Comparison of ENCODE assay signal across 1 cellular context in the genomic region with DNA sequence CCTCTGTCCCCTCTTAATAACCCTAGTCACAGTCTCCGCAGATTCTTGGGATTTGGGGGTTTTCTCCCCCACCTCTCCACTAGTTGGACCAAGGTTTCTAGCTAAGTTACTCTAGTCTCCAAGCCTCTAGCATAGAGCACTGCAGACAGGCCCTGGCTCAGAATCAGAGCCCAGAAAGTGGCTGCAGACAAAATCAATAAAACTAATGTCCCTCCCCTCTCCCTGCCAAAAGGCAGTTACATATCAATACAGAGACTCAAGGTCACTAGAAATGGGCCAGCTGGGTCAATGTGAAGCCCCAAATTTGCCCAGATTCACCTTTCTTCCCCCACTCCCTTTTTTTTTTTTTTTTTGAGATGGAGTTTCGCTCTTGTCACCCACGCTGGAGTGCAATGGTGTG.
TF ChIP-seq lines count a peak whose summit lies in the region.

No MANE protein-coding gene starts in this region.

TF ChIP-seq in HepG2, 621 proteins besides CTCF, POLR2A, EP300 and RAD21:
- TF ChIP-seq KAT2B (IDR thresholded peaks at IDR 0.05; ENCODE audit: borderline replicate concordance, low read depth, low read length) (peak; percentile 46; the same call in 1 of the 2 replicates), ZFP37 (CRISPR knock-in tag; IDR thresholded peaks at IDR 0.05; ENCODE audit: borderline replicate concordance) (no peak), TOE1 (CRISPR knock-in tag; IDR thresholded peaks at IDR 0.05) (no peak), MED1 (CRISPR knock-in tag; IDR thresholded peaks at IDR 0.05) (no peak), ZNF740 (CRISPR knock-in tag; IDR thresholded peaks at IDR 0.05) (no peak), CHCHD3 (CRISPR knock-in tag; IDR thresholded peaks at IDR 0.05) (no peak), ZNF709 (CRISPR knock-in tag; IDR thresholded peaks at IDR 0.05) (no peak), ONECUT2 (CRISPR knock-in tag; IDR thresholded peaks at IDR 0.05) (peak; percentile 74), IRF2 (CRISPR knock-in tag; IDR thresholded peaks at IDR 0.05) (no peak), ZNF20 (CRISPR knock-in tag; IDR thresholded peaks at IDR 0.05) (no peak)
- TF ChIP-seq, protein P1, sequence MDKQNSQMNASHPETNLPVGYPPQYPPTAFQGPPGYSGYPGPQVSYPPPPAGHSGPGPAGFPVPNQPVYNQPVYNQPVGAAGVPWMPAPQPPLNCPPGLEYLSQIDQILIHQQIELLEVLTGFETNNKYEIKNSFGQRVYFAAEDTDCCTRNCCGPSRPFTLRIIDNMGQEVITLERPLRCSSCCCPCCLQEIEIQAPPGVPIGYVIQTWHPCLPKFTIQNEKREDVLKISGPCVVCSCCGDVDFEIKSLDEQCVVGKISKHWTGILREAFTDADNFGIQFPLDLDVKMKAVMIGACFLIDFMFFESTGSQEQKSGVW (CRISPR knock-in tag; IDR thresholded peaks at IDR 0.05; ENCODE audit: borderline replicate concordance) = no peak
- TF ChIP-seq, protein P2, sequence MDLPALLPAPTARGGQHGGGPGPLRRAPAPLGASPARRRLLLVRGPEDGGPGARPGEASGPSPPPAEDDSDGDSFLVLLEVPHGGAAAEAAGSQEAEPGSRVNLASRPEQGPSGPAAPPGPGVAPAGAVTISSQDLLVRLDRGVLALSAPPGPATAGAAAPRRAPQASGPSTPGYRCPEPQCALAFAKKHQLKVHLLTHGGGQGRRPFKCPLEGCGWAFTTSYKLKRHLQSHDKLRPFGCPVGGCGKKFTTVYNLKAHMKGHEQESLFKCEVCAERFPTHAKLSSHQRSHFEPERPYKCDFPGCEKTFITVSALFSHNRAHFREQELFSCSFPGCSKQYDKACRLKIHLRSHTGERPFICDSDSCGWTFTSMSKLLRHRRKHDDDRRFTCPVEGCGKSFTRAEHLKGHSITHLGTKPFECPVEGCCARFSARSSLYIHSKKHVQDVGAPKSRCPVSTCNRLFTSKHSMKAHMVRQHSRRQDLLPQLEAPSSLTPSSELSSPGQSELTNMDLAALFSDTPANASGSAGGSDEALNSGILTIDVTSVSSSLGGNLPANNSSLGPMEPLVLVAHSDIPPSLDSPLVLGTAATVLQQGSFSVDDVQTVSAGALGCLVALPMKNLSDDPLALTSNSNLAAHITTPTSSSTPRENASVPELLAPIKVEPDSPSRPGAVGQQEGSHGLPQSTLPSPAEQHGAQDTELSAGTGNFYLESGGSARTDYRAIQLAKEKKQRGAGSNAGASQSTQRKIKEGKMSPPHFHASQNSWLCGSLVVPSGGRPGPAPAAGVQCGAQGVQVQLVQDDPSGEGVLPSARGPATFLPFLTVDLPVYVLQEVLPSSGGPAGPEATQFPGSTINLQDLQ (CRISPR knock-in tag; IDR thresholded peaks at IDR 0.05) = no peak
- TF ChIP-seq, protein P3, sequence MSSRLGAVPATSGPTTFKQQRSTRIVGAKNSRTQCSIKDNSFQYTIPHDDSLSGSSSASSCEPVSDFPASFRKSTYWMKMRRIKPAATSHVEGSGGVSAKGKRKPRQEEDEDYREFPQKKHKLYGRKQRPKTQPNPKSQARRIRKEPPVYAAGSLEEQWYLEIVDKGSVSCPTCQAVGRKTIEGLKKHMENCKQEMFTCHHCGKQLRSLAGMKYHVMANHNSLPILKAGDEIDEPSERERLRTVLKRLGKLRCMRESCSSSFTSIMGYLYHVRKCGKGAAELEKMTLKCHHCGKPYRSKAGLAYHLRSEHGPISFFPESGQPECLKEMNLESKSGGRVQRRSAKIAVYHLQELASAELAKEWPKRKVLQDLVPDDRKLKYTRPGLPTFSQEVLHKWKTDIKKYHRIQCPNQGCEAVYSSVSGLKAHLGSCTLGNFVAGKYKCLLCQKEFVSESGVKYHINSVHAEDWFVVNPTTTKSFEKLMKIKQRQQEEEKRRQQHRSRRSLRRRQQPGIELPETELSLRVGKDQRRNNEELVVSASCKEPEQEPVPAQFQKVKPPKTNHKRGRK (CRISPR knock-in tag; IDR thresholded peaks at IDR 0.05) = no peak
